1 cellular context compared by ENCODE assay signal in genomic region chr12:56256326-56256960, GRCh38.
TF ChIP-seq lines count a peak whose summit lies in the region.

No MANE protein-coding gene starts in this region.

TF ChIP-seq in H1, 55 proteins besides CTCF, POLR2A, EP300 and RAD21:
- TF ChIP-seq MAFK (IDR thresholded peaks at IDR 0.05; ENCODE audit: low read depth, low read length), result no peak
- no peak for TF ChIP-seq GABPA (IDR thresholded peaks at IDR 0.05; ENCODE audit: borderline replicate concordance, insufficient read depth, low read length)
- no peak for TF ChIP-seq JUN (IDR thresholded peaks at IDR 0.05; ENCODE audit: low read depth, low read length)
- no peak for TF ChIP-seq ZNF274 (IDR thresholded peaks at IDR 0.05; ENCODE audit: borderline replicate concordance, extremely low read depth, low read length)
- no peak for TF ChIP-seq GTF2F1 (IDR thresholded peaks at IDR 0.05; ENCODE audit: borderline replicate concordance, low read depth, low read length)
- TF ChIP-seq JUND (IDR thresholded peaks at IDR 0.05; ENCODE audit: low read length), result peak; percentile 81
- TF ChIP-seq SIRT6 (IDR thresholded peaks at IDR 0.05; ENCODE audit: low read length), result no peak
- no peak for TF ChIP-seq BRCA1 (IDR thresholded peaks at IDR 0.05; ENCODE audit: low read depth, low read length)
TF ChIP-seq in H1: peak in this region for 1.
